In the genomic region with DNA sequence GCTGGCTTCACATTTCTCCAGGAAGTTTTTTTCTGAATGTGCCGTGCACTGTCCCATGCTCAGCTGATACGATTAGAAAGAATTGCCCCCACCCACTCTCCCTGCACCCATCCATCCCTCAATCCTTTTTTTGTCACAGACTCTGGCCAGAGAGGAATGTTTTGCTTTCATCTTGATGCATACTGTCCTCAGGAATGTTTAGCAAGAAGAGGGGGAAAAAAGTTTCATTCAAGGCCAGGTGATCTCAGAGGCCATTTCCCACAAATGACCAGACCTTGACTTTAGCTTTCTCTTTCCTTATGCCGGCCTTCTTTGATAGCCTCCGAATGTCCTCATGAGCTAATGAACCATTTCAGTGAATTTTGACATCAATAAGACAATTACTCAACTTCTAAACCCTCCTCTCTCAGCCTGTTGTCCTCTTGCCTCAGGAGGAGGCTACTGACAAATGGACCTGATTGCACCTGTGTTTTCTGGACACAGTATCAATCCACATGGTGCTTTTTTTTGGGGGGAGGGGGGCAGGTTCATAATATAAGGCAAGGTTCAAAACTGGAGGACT, we compare ENCODE assay signal across 1 cellular context.
A peak's percentile ranks its signal among the peaks of the same experiment; 100 is the strongest.
TF ChIP-seq lines count a peak whose summit lies in the region.

No MANE protein-coding gene starts in this region.

TF ChIP-seq in HepG2, 621 proteins besides CTCF, POLR2A, EP300 and RAD21 (continued from another document and continues in another):
- TF ChIP-seq, protein P1, sequence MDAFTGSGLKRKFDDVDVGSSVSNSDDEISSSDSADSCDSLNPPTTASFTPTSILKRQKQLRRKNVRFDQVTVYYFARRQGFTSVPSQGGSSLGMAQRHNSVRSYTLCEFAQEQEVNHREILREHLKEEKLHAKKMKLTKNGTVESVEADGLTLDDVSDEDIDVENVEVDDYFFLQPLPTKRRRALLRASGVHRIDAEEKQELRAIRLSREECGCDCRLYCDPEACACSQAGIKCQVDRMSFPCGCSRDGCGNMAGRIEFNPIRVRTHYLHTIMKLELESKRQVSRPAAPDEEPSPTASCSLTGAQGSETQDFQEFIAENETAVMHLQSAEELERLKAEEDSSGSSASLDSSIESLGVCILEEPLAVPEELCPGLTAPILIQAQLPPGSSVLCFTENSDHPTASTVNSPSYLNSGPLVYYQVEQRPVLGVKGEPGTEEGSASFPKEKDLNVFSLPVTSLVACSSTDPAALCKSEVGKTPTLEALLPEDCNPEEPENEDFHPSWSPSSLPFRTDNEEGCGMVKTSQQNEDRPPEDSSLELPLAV (CRISPR knock-in tag; conservative IDR thresholded peaks at IDR 0.05; ENCODE audit: low read depth): no peak
- TF ChIP-seq, protein P2, sequence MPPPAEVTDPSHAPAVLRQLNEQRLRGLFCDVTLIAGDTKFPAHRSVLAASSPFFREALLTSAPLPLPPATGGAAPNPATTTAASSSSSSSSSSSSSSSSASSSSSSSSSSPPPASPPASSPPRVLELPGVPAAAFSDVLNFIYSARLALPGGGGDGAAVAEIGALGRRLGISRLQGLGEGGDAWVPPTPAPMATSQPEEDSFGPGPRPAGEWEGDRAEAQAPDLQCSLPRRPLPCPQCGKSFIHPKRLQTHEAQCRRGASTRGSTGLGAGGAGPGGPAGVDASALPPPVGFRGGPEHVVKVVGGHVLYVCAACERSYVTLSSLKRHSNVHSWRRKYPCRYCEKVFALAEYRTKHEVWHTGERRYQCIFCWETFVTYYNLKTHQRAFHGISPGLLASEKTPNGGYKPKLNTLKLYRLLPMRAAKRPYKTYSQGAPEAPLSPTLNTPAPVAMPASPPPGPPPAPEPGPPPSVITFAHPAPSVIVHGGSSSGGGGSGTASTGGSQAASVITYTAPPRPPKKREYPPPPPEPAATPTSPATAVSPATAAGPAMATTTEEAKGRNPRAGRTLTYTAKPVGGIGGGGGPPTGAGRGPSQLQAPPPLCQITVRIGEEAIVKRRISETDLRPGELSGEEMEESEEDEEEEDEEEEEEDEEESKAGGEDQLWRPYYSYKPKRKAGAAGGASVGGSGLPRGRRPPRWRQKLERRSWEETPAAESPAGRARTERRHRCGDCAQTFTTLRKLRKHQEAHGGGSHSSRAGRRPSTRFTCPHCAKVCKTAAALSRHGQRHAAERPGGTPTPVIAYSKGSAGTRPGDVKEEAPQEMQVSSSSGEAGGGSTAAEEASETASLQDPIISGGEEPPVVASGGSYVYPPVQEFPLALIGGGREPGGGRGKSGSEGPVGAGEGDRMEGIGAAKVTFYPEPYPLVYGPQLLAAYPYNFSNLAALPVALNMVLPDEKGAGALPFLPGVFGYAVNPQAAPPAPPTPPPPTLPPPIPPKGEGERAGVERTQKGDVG (CRISPR knock-in tag; IDR thresholded peaks at IDR 0.05; ENCODE audit: borderline replicate concordance): no peak
- TF ChIP-seq, protein P3, sequence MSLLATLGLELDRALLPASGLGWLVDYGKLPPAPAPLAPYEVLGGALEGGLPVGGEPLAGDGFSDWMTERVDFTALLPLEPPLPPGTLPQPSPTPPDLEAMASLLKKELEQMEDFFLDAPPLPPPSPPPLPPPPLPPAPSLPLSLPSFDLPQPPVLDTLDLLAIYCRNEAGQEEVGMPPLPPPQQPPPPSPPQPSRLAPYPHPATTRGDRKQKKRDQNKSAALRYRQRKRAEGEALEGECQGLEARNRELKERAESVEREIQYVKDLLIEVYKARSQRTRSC (CRISPR knock-in tag; IDR thresholded peaks at IDR 0.05; ENCODE audit: low read depth): no peak
- TF ChIP-seq NCOA1 (CRISPR knock-in tag; IDR thresholded peaks at IDR 0.05) (no peak), MTF1 (CRISPR knock-in tag; IDR thresholded peaks at IDR 0.05) (no peak), ZNF792 (CRISPR knock-in tag; IDR thresholded peaks at IDR 0.05) (0 out of 2 replicates have a peak, but pooled peaks have one; percentile 21), BRCA1 (CRISPR knock-in tag; IDR thresholded peaks at IDR 0.05) (no peak), ZNF550 (CRISPR knock-in tag; IDR thresholded peaks at IDR 0.05; ENCODE audit: borderline replicate concordance) (no peak), ZMYM2 (CRISPR knock-in tag; IDR thresholded peaks at IDR 0.05) (peak; percentile 15; the same call in 1 of the 2 replicates), TCF12 (IDR thresholded peaks at IDR 0.05) (no peak), TCF12 (CRISPR knock-in tag; IDR thresholded peaks at IDR 0.05) (peak; percentile 78; the same call in 1 of the 2 replicates), CHD4 (IDR thresholded peaks at IDR 0.05; ENCODE audit: borderline replicate concordance, low read length) (peak; percentile 50; the same call in 1 of the 2 replicates), FOSL1 (CRISPR knock-in tag; IDR thresholded peaks at IDR 0.05; ENCODE audit: borderline replicate concordance) (peak; percentile 91), ELF4 (CRISPR knock-in tag; IDR thresholded peaks at IDR 0.05; ENCODE audit: borderline replicate concordance) (no peak), ZFP82 (CRISPR knock-in tag; IDR thresholded peaks at IDR 0.05; ENCODE audit: borderline replicate concordance) (no peak; the same call in 1 of the 2 replicates), CBX2 (IDR thresholded peaks at IDR 0.05; ENCODE audit: low read depth, low read length) (no peak), CBX2 (CRISPR knock-in tag; IDR thresholded peaks at IDR 0.05; ENCODE audit: low read depth) (no peak), MAFF (IDR thresholded peaks at IDR 0.05; ENCODE audit: low read depth, low read length) (no peak), SETDB1 (CRISPR knock-in tag; IDR thresholded peaks at IDR 0.05; ENCODE audit: borderline replicate concordance) (no peak), SP2 (CRISPR knock-in tag; IDR thresholded peaks at IDR 0.05) (no peak), PAWR (CRISPR knock-in tag; IDR thresholded peaks at IDR 0.05; ENCODE audit: borderline replicate concordance) (no peak), TARDBP (CRISPR knock-in tag; IDR thresholded peaks at IDR 0.05) (peak; percentile 79), FOXP1 (IDR thresholded peaks at IDR 0.05) (no peak), FOXP1 (CRISPR knock-in tag; IDR thresholded peaks at IDR 0.05) (peak; percentile 71), ERF (CRISPR knock-in tag; IDR thresholded peaks at IDR 0.05) (peak; percentile 79), KDM4B (CRISPR knock-in tag; IDR thresholded peaks at IDR 0.05) (no peak; the same call in 1 of the 2 replicates), ZNF136 (CRISPR knock-in tag; IDR thresholded peaks at IDR 0.05; ENCODE audit: low read depth) (no peak)
- TF ChIP-seq, protein P4, sequence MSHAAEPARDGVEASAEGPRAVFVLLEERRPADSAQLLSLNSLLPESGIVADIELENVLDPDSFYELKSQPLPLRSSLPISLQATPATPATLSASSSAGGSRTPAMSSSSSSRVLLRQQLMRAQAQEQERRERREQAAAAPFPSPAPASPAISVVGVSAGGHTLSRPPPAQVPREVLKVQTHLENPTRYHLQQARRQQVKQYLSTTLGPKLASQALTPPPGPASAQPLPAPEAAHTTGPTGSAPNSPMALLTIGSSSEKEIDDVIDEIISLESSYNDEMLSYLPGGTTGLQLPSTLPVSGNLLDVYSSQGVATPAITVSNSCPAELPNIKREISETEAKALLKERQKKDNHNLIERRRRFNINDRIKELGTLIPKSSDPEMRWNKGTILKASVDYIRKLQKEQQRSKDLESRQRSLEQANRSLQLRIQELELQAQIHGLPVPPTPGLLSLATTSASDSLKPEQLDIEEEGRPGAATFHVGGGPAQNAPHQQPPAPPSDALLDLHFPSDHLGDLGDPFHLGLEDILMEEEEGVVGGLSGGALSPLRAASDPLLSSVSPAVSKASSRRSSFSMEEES (CRISPR knock-in tag; IDR thresholded peaks at IDR 0.05): peak; percentile 88
- TF ChIP-seq, protein P5, sequence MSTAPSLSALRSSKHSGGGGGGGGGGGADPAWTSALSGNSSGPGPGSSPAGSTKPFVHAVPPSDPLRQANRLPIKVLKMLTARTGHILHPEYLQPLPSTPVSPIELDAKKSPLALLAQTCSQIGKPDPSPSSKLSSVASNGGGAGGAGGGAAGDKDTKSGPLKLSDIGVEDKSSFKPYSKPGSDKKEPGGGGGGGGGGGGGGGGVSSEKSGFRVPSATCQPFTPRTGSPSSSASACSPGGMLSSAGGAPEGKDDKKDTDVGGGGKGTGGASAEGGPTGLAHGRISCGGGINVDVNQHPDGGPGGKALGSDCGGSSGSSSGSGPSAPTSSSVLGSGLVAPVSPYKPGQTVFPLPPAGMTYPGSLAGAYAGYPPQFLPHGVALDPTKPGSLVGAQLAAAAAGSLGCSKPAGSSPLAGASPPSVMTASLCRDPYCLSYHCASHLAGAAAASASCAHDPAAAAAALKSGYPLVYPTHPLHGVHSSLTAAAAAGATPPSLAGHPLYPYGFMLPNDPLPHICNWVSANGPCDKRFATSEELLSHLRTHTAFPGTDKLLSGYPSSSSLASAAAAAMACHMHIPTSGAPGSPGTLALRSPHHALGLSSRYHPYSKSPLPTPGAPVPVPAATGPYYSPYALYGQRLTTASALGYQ (CRISPR knock-in tag; IDR thresholded peaks at IDR 0.05): peak; percentile 87; the same call in 1 of the 2 replicates
- TF ChIP-seq, protein P6, sequence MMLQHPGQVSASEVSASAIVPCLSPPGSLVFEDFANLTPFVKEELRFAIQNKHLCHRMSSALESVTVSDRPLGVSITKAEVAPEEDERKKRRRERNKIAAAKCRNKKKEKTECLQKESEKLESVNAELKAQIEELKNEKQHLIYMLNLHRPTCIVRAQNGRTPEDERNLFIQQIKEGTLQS (CRISPR knock-in tag; IDR thresholded peaks at IDR 0.05): peak; percentile 97
- TF ChIP-seq, protein P7, sequence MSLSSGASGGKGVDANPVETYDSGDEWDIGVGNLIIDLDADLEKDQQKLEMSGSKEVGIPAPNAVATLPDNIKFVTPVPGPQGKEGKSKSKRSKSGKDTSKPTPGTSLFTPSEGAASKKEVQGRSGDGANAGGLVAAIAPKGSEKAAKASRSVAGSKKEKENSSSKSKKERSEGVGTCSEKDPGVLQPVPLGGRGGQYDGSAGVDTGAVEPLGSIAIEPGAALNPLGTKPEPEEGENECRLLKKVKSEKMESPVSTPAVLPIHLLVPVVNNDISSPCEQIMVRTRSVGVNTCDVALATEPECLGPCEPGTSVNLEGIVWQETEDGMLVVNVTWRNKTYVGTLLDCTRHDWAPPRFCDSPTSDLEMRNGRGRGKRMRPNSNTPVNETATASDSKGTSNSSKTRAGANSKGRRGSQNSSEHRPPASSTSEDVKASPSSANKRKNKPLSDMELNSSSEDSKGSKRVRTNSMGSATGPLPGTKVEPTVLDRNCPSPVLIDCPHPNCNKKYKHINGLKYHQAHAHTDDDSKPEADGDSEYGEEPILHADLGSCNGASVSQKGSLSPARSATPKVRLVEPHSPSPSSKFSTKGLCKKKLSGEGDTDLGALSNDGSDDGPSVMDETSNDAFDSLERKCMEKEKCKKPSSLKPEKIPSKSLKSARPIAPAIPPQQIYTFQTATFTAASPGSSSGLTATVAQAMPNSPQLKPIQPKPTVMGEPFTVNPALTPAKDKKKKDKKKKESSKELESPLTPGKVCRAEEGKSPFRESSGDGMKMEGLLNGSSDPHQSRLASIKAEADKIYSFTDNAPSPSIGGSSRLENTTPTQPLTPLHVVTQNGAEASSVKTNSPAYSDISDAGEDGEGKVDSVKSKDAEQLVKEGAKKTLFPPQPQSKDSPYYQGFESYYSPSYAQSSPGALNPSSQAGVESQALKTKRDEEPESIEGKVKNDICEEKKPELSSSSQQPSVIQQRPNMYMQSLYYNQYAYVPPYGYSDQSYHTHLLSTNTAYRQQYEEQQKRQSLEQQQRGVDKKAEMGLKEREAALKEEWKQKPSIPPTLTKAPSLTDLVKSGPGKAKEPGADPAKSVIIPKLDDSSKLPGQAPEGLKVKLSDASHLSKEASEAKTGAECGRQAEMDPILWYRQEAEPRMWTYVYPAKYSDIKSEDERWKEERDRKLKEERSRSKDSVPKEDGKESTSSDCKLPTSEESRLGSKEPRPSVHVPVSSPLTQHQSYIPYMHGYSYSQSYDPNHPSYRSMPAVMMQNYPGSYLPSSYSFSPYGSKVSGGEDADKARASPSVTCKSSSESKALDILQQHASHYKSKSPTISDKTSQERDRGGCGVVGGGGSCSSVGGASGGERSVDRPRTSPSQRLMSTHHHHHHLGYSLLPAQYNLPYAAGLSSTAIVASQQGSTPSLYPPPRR (CRISPR knock-in tag; IDR thresholded peaks at IDR 0.05; ENCODE audit: borderline replicate concordance): peak; percentile 65; the same call in 1 of the 2 replicates
- TF ChIP-seq, protein P8, sequence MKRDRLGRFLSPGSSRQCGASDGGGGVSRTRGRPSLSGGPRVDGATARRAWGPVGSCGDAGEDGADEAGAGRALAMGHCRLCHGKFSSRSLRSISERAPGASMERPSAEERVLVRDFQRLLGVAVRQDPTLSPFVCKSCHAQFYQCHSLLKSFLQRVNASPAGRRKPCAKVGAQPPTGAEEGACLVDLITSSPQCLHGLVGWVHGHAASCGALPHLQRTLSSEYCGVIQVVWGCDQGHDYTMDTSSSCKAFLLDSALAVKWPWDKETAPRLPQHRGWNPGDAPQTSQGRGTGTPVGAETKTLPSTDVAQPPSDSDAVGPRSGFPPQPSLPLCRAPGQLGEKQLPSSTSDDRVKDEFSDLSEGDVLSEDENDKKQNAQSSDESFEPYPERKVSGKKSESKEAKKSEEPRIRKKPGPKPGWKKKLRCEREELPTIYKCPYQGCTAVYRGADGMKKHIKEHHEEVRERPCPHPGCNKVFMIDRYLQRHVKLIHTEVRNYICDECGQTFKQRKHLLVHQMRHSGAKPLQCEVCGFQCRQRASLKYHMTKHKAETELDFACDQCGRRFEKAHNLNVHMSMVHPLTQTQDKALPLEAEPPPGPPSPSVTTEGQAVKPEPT (CRISPR knock-in tag; IDR thresholded peaks at IDR 0.05; ENCODE audit: low read depth): no peak
- TF ChIP-seq, protein P9, sequence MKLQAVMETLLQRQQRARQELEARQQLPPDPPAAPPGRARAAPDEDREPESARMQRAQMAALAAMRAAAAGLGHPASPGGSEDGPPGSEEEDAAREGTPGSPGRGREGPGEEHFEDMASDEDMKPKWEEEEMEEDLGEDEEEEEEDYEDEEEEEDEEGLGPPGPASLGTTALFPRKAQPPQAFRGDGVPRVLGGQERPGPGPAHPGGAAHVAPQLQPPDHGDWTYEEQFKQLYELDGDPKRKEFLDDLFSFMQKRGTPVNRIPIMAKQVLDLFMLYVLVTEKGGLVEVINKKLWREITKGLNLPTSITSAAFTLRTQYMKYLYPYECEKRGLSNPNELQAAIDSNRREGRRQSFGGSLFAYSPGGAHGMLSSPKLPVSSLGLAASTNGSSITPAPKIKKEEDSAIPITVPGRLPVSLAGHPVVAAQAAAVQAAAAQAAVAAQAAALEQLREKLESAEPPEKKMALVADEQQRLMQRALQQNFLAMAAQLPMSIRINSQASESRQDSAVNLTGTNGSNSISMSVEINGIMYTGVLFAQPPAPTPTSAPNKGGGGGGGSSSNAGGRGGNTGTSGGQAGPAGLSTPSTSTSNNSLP (IDR thresholded peaks at IDR 0.05; ENCODE audit: low read depth, low read length): peak; percentile 88
- TF ChIP-seq, protein P10, sequence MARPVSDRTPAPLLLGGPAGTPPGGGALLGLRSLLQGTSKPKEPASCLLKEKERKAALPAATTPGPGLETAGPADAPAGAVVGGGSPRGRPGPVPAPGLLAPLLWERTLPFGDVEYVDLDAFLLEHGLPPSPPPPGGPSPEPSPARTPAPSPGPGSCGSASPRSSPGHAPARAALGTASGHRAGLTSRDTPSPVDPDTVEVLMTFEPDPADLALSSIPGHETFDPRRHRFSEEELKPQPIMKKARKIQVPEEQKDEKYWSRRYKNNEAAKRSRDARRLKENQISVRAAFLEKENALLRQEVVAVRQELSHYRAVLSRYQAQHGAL (CRISPR knock-in tag; IDR thresholded peaks at IDR 0.05; ENCODE audit: not compliant biosample characterization): no peak
- TF ChIP-seq, protein P11, sequence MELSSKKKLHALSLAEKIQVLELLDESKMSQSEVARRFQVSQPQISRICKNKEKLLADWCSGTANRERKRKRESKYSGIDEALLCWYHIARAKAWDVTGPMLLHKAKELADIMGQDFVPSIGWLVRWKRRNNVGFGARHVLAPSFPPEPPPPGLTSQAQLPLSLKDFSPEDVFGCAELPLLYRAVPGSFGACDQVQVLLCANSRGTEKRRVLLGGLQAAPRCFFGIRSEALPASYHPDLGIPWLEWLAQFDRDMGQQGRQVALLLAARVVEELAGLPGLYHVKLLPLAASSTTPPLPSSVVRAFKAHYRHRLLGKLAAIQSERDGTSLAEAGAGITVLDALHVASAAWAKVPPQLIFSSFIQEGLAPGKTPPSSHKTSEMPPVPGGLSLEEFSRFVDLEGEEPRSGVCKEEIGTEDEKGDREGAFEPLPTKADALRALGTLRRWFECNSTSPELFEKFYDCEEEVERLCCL (CRISPR knock-in tag; IDR thresholded peaks at IDR 0.05; ENCODE audit: borderline replicate concordance): no peak
